Comparison of ENCODE assay signal across 19 cellular contexts in the genomic region with DNA sequence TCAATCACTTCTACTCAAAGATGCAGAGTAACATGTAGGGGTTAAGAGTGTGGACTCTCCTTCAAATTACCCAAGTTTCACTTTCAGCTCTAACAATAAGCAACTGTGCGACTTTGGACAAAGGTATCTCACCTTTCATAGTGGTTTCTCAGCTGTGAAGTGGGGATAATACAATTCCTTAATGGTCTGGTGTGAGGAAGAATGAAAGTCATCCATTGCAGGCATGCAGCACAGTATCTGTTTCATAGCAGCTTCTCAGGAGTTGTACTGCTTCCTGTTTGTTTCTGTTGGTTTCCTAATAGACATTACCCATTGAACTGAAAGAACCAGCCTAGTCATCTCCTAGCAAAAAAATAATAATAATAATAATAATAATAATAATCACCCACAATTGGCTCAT.
DNase-seq lines count a peak whose midpoint lies in the region; ATAC-seq, FAIRE-seq and TF ChIP-seq lines count a peak whose summit lies in the region.
"Had no signal": no experiment of that assay in that cellular context is flagged by ENCODE, and none has a peak within 500 bp of the region (broad histone marks: within the 10 kb centered on the region; RNA-seq: fewer than 3 reads in every experiment).

No MANE protein-coding gene starts in this region.

- H3K9me3 ChIP-seq in GM12878 (replicated peaks; ENCODE audit: control insufficient read depth, insufficient read depth, low read length) = no peaks in the 10 kb centered on the region
- H3K9me3 ChIP-seq: A549, Peyer's patch had no signal

- 0% methylated on average over 1 of the region's 1 CpG for WGBS in GM12878 (ENCODE audit: insufficient coverage, insufficient replicate concordance, low lambda C conversion rate, missing lambda C conversion rate)

- SMC1A ChIA-PET in GM12878 (lab: Charles Lee; ENCODE audit: uncharacterized antibody, unreplicated experiment) = no interaction called here

- H3K9ac ChIP-seq in GM12878 (ENCODE audit: control insufficient read depth, insufficient read depth, low read length) = no peak overlapping the region

- no peak overlapping the region for H3K4me2 ChIP-seq in GM12878 (ENCODE audit: control insufficient read depth, insufficient read depth)
- H3K4me2 ChIP-seq: A549 had no signal

- CTCF ChIA-PET in GM12878 (lab: Yijun Ruan, JAX) = no interaction called here
- CTCF ChIA-PET in WTC11 (lab: Charles Lee) = interaction anchor here (0.7 to 1.7 kb wide), 2 partner anchors 30 to 144 kb away, joined by 3 to 4 read pairs; no protein-coding TSS in a partner anchor

- no peaks in the 10 kb centered on the region for H3K79me2 ChIP-seq in GM12878 (ENCODE audit: control insufficient read depth, insufficient read depth, low read length)

- FAIRE-seq in GM12878 (lab: Jason Lieb, UNC) = no peak
- FAIRE-seq: A549, G401.6 had no signal

- no peaks in the 10 kb centered on the region for H3K4me1 ChIP-seq in GM12878 (ENCODE audit: control insufficient read depth, insufficient read depth, low read length)
- H3K4me1 ChIP-seq: A549, Peyer's patch had no signal

- TF ChIP-seq CTCF in GM12878 (IDR thresholded peaks at IDR 0.05 in 2 of 3, conservative IDR thresholded peaks at IDR 0.05 in 1 of 3; ENCODE audit: control insufficient read depth in 2 of 3, extremely low read depth in 1 of 3, insufficient read depth in 1 of 3, low read depth in 3 of 3, low read length in 3 of 3) = no peak
- no peak for TF ChIP-seq CTCF in WTC11 (IDR thresholded peaks at IDR 0.05)

- TF ChIP-seq POLR2A in GM12878 (IDR thresholded peaks at IDR 0.05; ENCODE audit: low read depth, low read length) = no peak

- no peaks in the 10 kb centered on the region for H3K4me1 Mint-ChIP-seq in stimulated activated memory B cell treated with anti-CD40 and anti-IgM and Interleukin-4, amounts not matched to agents 10 μg/mL and 1 μg/mL and 100 μg/mL, for 72 hours
- H3K4me1 Mint-ChIP-seq in WTC11 = no peaks in the 10 kb centered on the region
- H3K4me1 Mint-ChIP-seq: B cell, CD14-positive monocyte had no signal

- intact Hi-C loops in GM12878 (cut with micrococcal nuclease; ENCODE audit: unreplicated experiment) = no loop called here

- POLR2A ChIA-PET in GM12878 (lab: Charles Lee) = no interaction called here
- POLR2A ChIA-PET in WTC11 (lab: Charles Lee) = no interaction called here

- no peaks in the 10 kb centered on the region for H3K27me3 ChIP-seq in GM12878 (replicated peaks in 1 of 2; ENCODE audit: control insufficient read depth in 2 of 2, insufficient read depth in 2 of 2, low read length in 1 of 2)
- H3K27me3 ChIP-seq: Peyer's patch had no signal

- ATAC-seq in GM18511 (IDR thresholded peaks at IDR 0.05; ENCODE audit: unreplicated experiment) = peak; percentile 65
- ATAC-seq in GM21447 (IDR thresholded peaks at IDR 0.05; ENCODE audit: unreplicated experiment) = peak; percentile 53
- peak; percentile 48 for ATAC-seq in HG03354 (IDR thresholded peaks at IDR 0.05; ENCODE audit: poor library complexity, severe bottlenecking, unreplicated experiment)
- peak; percentile 42 for ATAC-seq in GM12878
- ATAC-seq in stimulated activated memory B cell treated with anti-CD40 and anti-IgM and Interleukin-4, amounts not matched to agents 10 μg/mL and 1 μg/mL and 100 μg/mL, for 72 hours = no peak
- no peak for ATAC-seq in WTC11
- ATAC-seq: A549, SK-N-SH treated with all-trans-retinoic acid at 6 μM for 48 hours had no signal

- TF ChIP-seq EP300 in GM12878 (IDR thresholded peaks at IDR 0.05; ENCODE audit: borderline replicate concordance in 1 of 2, control insufficient read depth in 1 of 2, low read depth in 2 of 2, low read length in 2 of 2) = no peak

- no peaks in the 10 kb centered on the region for H3K36me3 Mint-ChIP-seq in stimulated activated memory B cell treated with anti-CD40 and anti-IgM and Interleukin-4, amounts not matched to agents 10 μg/mL and 1 μg/mL and 100 μg/mL, for 72 hours
- peaks cover 2% of the 10 kb centered on the region; the same call in 1 of the 2 replicates for H3K36me3 Mint-ChIP-seq in WTC11
- H3K36me3 Mint-ChIP-seq: CD14-positive monocyte had no signal

- no peak overlapping the region for H2AFZ ChIP-seq in GM12878 (ENCODE audit: control insufficient read depth, low read depth, low read length)

- peaks cover 4% of the 10 kb centered on the region for H3K9me3 Mint-ChIP-seq in stimulated activated memory B cell treated with anti-CD40 and anti-IgM and Interleukin-4, amounts not matched to agents 10 μg/mL and 1 μg/mL and 100 μg/mL, for 72 hours
- H3K9me3 Mint-ChIP-seq in WTC11 = peaks cover 10% of the 10 kb centered on the region

- no peaks in the 10 kb centered on the region for H4K20me1 ChIP-seq in GM12878 (ENCODE audit: control insufficient read depth, insufficient read depth)

- TF ChIP-seq RAD21 in GM12878 (IDR thresholded peaks at IDR 0.05; ENCODE audit: insufficient read depth, low read depth, low read length) = no peak

- DNase-seq in GM12878 (ENCODE audit: low read depth, low spot score) = no peak
- DNase-seq in WTC11 (ENCODE audit: low spot score) = no peak
- DNase-seq in HuH-7.5 (ENCODE audit: low spot score) = no peak
- DNase-seq in activated CD4-positive, CD25-positive, alpha-beta regulatory T cell (lab: John Stamatoyannopoulos, UW) = no peak
- DNase-seq: Kasumi-1, NCI-H1417 treated with DMSO at 0.1 percent for 48 hours, NCI-H1930, NCI-H524, NCI-H774, Peyer's patch had no signal

- in situ Hi-C loops in GM12878 (cut with MboI) = no loop called here

- no peak overlapping the region for H3K27ac ChIP-seq in GM12878 (ENCODE audit: control insufficient read depth, insufficient read depth)
- H3K27ac ChIP-seq: A549, Peyer's patch had no signal

- H3K27me3 Mint-ChIP-seq in stimulated activated memory B cell treated with anti-CD40 and anti-IgM and Interleukin-4, amounts not matched to agents 10 μg/mL and 1 μg/mL and 100 μg/mL, for 72 hours = no peaks in the 10 kb centered on the region
- peaks cover 19% of the 10 kb centered on the region for H3K27me3 Mint-ChIP-seq in WTC11 (ENCODE audit: low read depth)

- no peak overlapping the region for H3K4me3 Mint-ChIP-seq in stimulated activated memory B cell treated with anti-CD40 and anti-IgM and Interleukin-4, amounts not matched to agents 10 μg/mL and 1 μg/mL and 100 μg/mL, for 72 hours
- no peak overlapping the region for H3K4me3 Mint-ChIP-seq in WTC11
- H3K4me3 Mint-ChIP-seq: B cell, CD14-positive monocyte had no signal

- RAD21 ChIA-PET in GM12878 (lab: Charles Lee; ENCODE audit: unreplicated experiment) = no interaction called here

- BruUV-seq in GM12878 (replicated peaks; lab: Mats Ljungman, UMichigan) = no TSS peak

- H3K36me3 ChIP-seq in GM12878 (ENCODE audit: control insufficient read depth in 2 of 2, insufficient read depth in 2 of 2, low read length in 1 of 2) = no peaks in the 10 kb centered on the region
- H3K36me3 ChIP-seq: Peyer's patch had no signal

- no peak overlapping the region for H3K27ac Mint-ChIP-seq in stimulated activated memory B cell treated with anti-CD40 and anti-IgM and Interleukin-4, amounts not matched to agents 10 μg/mL and 1 μg/mL and 100 μg/mL, for 72 hours
- no peak overlapping the region for H3K27ac Mint-ChIP-seq in WTC11
- H3K27ac Mint-ChIP-seq: B cell, CD14-positive monocyte had no signal

- H3K4me3 ChIP-seq in GM12878 = no peak overlapping the region
- H3K4me3 ChIP-seq: A549, Peyer's patch had no signal

TF ChIP-seq in GM12878, 131 proteins besides CTCF, POLR2A, EP300 and RAD21 (continues in another document):
- TF ChIP-seq NFXL1 (IDR thresholded peaks at IDR 0.05; ENCODE audit: borderline replicate concordance) (no peak), PAX8 (IDR thresholded peaks at IDR 0.05) (no peak)

TF ChIP-seq in WTC11, 78 proteins besides CTCF, POLR2A, EP300 and RAD21 (continues in another document):
- TF ChIP-seq, protein P1, sequence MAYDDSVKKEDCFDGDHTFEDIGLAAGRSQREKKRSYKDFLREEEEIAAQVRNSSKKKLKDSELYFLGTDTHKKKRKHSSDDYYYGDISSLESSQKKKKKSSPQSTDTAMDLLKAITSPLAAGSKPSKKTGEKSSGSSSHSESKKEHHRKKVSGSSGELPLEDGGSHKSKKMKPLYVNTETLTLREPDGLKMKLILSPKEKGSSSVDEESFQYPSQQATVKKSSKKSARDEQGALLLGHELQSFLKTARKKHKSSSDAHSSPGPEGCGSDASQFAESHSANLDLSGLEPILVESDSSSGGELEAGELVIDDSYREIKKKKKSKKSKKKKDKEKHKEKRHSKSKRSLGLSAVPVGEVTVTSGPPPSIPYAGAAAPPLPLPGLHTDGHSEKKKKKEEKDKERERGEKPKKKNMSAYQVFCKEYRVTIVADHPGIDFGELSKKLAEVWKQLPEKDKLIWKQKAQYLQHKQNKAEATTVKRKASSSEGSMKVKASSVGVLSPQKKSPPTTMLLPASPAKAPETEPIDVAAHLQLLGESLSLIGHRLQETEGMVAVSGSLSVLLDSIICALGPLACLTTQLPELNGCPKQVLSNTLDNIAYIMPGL (CRISPR knock-in tag; IDR thresholded peaks at IDR 0.05) = no peak
- TF ChIP-seq SP1 (CRISPR knock-in tag; conservative IDR thresholded peaks at IDR 0.05) = no peak
- TF ChIP-seq, protein P2, sequence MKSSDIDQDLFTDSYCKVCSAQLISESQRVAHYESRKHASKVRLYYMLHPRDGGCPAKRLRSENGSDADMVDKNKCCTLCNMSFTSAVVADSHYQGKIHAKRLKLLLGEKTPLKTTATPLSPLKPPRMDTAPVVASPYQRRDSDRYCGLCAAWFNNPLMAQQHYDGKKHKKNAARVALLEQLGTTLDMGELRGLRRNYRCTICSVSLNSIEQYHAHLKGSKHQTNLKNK (CRISPR knock-in tag; IDR thresholded peaks at IDR 0.05) = no peak

Comparison
In these comparisons a context has a peak if more than half of its experiments do, and no peak if none do; other contexts are left out.
1. ATAC-seq: peak in GM18511 (single experiment), GM21447 (single experiment), HG03354 (single experiment) and GM12878 (single experiment); none in stimulated activated memory B cell treated with anti-CD40 and anti-IgM and Interleukin-4, amounts not matched to agents 10 μg/mL and 1 μg/mL and 100 μg/mL, for 72 hours (single experiment) and WTC11 (single experiment).